Comparison of ENCODE assay signal across 8 cellular contexts in genomic region chr12:21500786-21501257, GRCh38. TPM values are rescaled to one million over a fixed set of nuclear protein-coding genes. Genes with fewer than 3 reads are reported as not detected.
DNase-seq lines count a peak whose midpoint lies in the region; ATAC-seq, FAIRE-seq and TF ChIP-seq lines count a peak whose summit lies in the region.

No MANE protein-coding gene starts in this region.

- peaks cover 11% of the 10 kb centered on the region for H3K4me1 ChIP-seq in colonic mucosa
- H3K4me1 ChIP-seq in pancreas, result peaks cover 6 to 39% (median 28%) of the 10 kb centered on the region in 3 donors

- FAIRE-seq in pancreas (lab: Jason Lieb, UNC), result no peak

- no peak overlapping the region for H3K27ac Mint-ChIP-seq in activated CD4-positive, alpha-beta T cell treated with anti-CD3 and anti-CD28 coated beads, Interleukin-2, amount 10 ng/mL, durations not matched to agents 24 days and 14 days

- H3K4me1 Mint-ChIP-seq in activated CD4-positive, alpha-beta T cell treated with anti-CD3 and anti-CD28 coated beads, Interleukin-2, amount 10 ng/mL, durations not matched to agents 24 days and 14 days, result peaks cover 34% of the 10 kb centered on the region

- ATAC-seq in GM18505 (IDR thresholded peaks at IDR 0.05; ENCODE audit: unreplicated experiment) (peak; percentile 0), HG03175 (IDR thresholded peaks at IDR 0.05; ENCODE audit: unreplicated experiment) (peak; percentile 1), pancreas (no peak), GM21619 (IDR thresholded peaks at IDR 0.05; ENCODE audit: unreplicated experiment) (no peak), HG02759 (IDR thresholded peaks at IDR 0.05; ENCODE audit: unreplicated experiment) (no peak)

- H3K36me3 ChIP-seq in colonic mucosa (no peaks in the 10 kb centered on the region), pancreas (peaks cover 0 to 8% (median 7%) of the 10 kb centered on the region in 3 donors)

- TF ChIP-seq CTCF in colonic mucosa (IDR thresholded peaks at IDR 0.05) (no peak), pancreas (IDR thresholded peaks at IDR 0.05) (no peak)

- H3K9me3 ChIP-seq in colonic mucosa, result no peaks in the 10 kb centered on the region
- no peaks in the 10 kb centered on the region for H3K9me3 ChIP-seq in pancreas

- H3K36me3 Mint-ChIP-seq in activated CD4-positive, alpha-beta T cell treated with anti-CD3 and anti-CD28 coated beads, Interleukin-2, amount 10 ng/mL, durations not matched to agents 24 days and 14 days (ENCODE audit: low read depth), result peaks cover 33% of the 10 kb centered on the region

- H3K9me3 Mint-ChIP-seq in activated CD4-positive, alpha-beta T cell treated with anti-CD3 and anti-CD28 coated beads, Interleukin-2, amount 10 ng/mL, durations not matched to agents 24 days and 14 days, result no peaks in the 10 kb centered on the region

- H3K27ac ChIP-seq in colonic mucosa (peak overlapping the region; percentile 75), pancreas (peak overlapping the region in 3 of 4 donors; percentile 81 to 91 (median 85))

- peak overlapping the region; percentile 98 for H3K4me3 ChIP-seq in colonic mucosa
- peak overlapping the region; percentile 77 to 99 (median 84) for H3K4me3 ChIP-seq in pancreas

- peak overlapping the region; percentile 28 to 88 for H3K9ac ChIP-seq in colonic mucosa (ENCODE audit: low read depth in 2 of 2, low read length in 2 of 2)

- WGBS in pancreas, 2 donors, result 5 to 7% methylated on average over 8 of the region's 8 CpGs

- no peak overlapping the region for H3K4me3 Mint-ChIP-seq in activated CD4-positive, alpha-beta T cell treated with anti-CD3 and anti-CD28 coated beads, Interleukin-2, amount 10 ng/mL, durations not matched to agents 24 days and 14 days

- intact Hi-C loops in colonic mucosa (cut with DNase I) (loop anchor here (10.0 kb wide), 1 partner anchor 56 kb away; no protein-coding TSS in a partner anchor), pancreas (cut with DNase I) (no loop called here)
- intact Hi-C loops in activated CD4-positive, alpha-beta T cell treated with anti-CD3 and anti-CD28 coated beads, Interleukin-2, amount 10 ng/mL, durations not matched to agents 24 days and 14 days (cut with micrococcal nuclease), result loop anchor here (1.0 to 10.0 kb wide), 11 partner anchors 8 to 1041 kb away; partner anchors contain the start of genes C2CD5, CMAS, LDHB and PYROXD1

- H3K27me3 Mint-ChIP-seq in activated CD4-positive, alpha-beta T cell treated with anti-CD3 and anti-CD28 coated beads, Interleukin-2, amount 10 ng/mL, durations not matched to agents 24 days and 14 days, result no peaks in the 10 kb centered on the region

- no peak for TF ChIP-seq POLR2A in GM18505 (IDR thresholded peaks at IDR 0.05; ENCODE audit: borderline replicate concordance, extremely low read depth, insufficient read depth, insufficient read length)

- H3K27me3 ChIP-seq in colonic mucosa, result no peaks in the 10 kb centered on the region
- H3K27me3 ChIP-seq in pancreas, result no peaks in the 10 kb centered on the region

- DNase-seq in colonic mucosa (no peak), pancreas (no peak), A172 (ENCODE audit: low spot score) (no peak)
- no peak for DNase-seq in activated CD4-positive, alpha-beta T cell treated with anti-CD3 and anti-CD28 coated beads, Interleukin-2, amount 10 ng/mL, durations not matched to agents 24 days and 14 days

RNA-seq across cellular contexts. Expression of gene RECQL, which starts 0.6 kb away (rescaled TPM):
- total RNA-seq in colonic mucosa (10 to 100 TPM; 15.7 to 15.8 TPM), pancreas (10 to 100 TPM in 3 of 6 donors, 1 to 10 TPM in 3; 6.0 to 17.1 (median 9.6) TPM)
- 1 to 10 TPM; 4.8 to 7.5 TPM for polyA plus RNA-seq in pancreas
- 118 and 125 TPM in 2 replicates for total RNA-seq in A172 (2014; rRNA removed; shearing (Covaris generic))
- total RNA-seq in activated CD4-positive, alpha-beta T cell treated with anti-CD3 and anti-CD28 coated beads, Interleukin-2, amount 10 ng/mL, durations not matched to agents 24 days and 14 days, result 61.9 and 64.9 TPM in 2 replicates

RNA-seq across cellular contexts. Expression of gene GOLT1B, which starts 0.8 kb away (rescaled TPM):
- 10 to 100 TPM; 28.3 to 35.5 TPM for total RNA-seq in colonic mucosa
- total RNA-seq in pancreas, result 10 to 100 TPM; 11.1 to 25.5 (median 17.9) TPM
- polyA plus RNA-seq in pancreas, result 10 to 100 TPM; 10.5 to 15.4 TPM
- total RNA-seq in A172 (2014; rRNA removed; shearing (Covaris generic)), result 57.5 and 102 TPM in 2 replicates
- 41.1 and 42.9 TPM in 2 replicates for total RNA-seq in activated CD4-positive, alpha-beta T cell treated with anti-CD3 and anti-CD28 coated beads, Interleukin-2, amount 10 ng/mL, durations not matched to agents 24 days and 14 days

RNA-seq across cellular contexts. Expression of gene SPX, which starts 25.3 kb away (rescaled TPM):
- total RNA-seq in colonic mucosa (not detected), pancreas (10 to 100 TPM; 11.7 to 31.0 (median 28.3) TPM)
- polyA plus RNA-seq in pancreas, result 10 to 100 TPM; 12.1 to 13.4 TPM
- total RNA-seq in A172 (2014; rRNA removed; shearing (Covaris generic)), result 0.07 TPM in 1 of 2 replicates, not detected in the other
- total RNA-seq in activated CD4-positive, alpha-beta T cell treated with anti-CD3 and anti-CD28 coated beads, Interleukin-2, amount 10 ng/mL, durations not matched to agents 24 days and 14 days, result 0.59 and 1.0 TPM in 2 replicates

Comparison
In these comparisons a context has a peak if more than half of its experiments do, and no peak if none do; other contexts are left out.
1. ATAC-seq: peak in GM18505 (single experiment) and HG03175 (single experiment); none in pancreas (0 of 4), GM21619 (single experiment) and HG02759 (single experiment).
2. intact Hi-C loops: an anchor here in colonic mucosa (10.0 kb wide) and activated CD4-positive, alpha-beta T cell treated with anti-CD3 and anti-CD28 coated beads, Interleukin-2, amount 10 ng/mL, durations not matched to agents 24 days and 14 days (1.0 to 10.0 kb wide); none called in pancreas.